ENCODE assay signal across 14 cellular contexts in the genomic region with DNA sequence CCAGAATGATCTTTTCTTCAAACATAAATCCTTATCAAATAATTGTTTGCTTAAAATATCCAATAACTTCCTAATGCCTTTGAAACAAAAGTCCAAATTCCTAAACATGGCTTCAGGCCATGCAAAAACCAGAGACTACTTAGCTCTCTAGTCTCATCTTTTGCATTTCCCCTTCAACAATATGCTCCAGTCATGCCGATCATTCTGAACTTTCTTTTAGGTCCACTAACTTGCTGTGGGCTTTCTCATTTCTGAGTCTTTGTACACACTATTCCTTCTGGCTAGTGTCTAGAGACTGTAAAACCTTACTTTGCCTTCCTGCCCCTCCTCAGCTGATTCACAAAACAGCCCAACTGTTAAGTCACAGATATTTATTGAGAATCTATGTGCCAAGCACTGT. TPM values are rescaled to one million over a fixed set of nuclear protein-coding genes. Genes with fewer than 3 reads are reported as not detected.
"Had no signal": no experiment of that assay in that cellular context is flagged by ENCODE, and none has a peak within 500 bp of the region (broad histone marks: within the 10 kb centered on the region; RNA-seq: fewer than 3 reads in every experiment).

No MANE protein-coding gene starts in this region.

- H3K9me3 ChIP-seq: ascending aorta, tibial nerve, vagina had no signal

- H3K4me1 ChIP-seq: ascending aorta, vagina had no signal

- ATAC-seq: activated T-cell treated with anti-CD3 and anti-CD28 coated beads, Interleukin-2, amount 50 U/mL, for 4 hours; right cardiac atrium had no signal

- H3K27me3 ChIP-seq: ascending aorta, tibial nerve, vagina had no signal

- H3K27ac ChIP-seq: ascending aorta, tibial nerve, vagina had no signal

- DNase-seq: activated CD4-positive, alpha-beta T cell treated with anti-CD3 and anti-CD28 coated beads for 4 hours; activated gamma-delta T cell treated with Interleukin-2 at 50 U/mL for 16 hours; activated T-cell treated with anti-CD3 and anti-CD28 coated beads, Interleukin-2, amount 50 U/mL, for 4 hours; hippocampal formation; kidney glomerular epithelial cell; posterior cingulate gyrus; right cardiac atrium; small intestine; T1000 had no signal

- H3K9me3 Mint-ChIP-seq: activated T-cell treated with anti-CD3 and anti-CD28 coated beads, Interleukin-2, amount 50 U/mL, for 4 hours had no signal

- H3K4me3 Mint-ChIP-seq: activated T-cell treated with anti-CD3 and anti-CD28 coated beads, Interleukin-2, amount 50 U/mL, for 4 hours had no signal

- H3K4me3 ChIP-seq: ascending aorta, tibial nerve, vagina had no signal

RNA-seq across cellular contexts. Expression of gene VIL1, which starts 51.5 kb away (rescaled TPM):
- total RNA-seq: ascending aorta, endothelial cell of umbilical vein, right cardiac atrium, subcutaneous adipose tissue, tibial nerve, vagina had no signal
- polyA plus RNA-seq: endothelial cell of umbilical vein had no signal
